In genomic region chr18:45588284-45588683, GRCh38 we compare ENCODE assay signal across 10 cellular contexts. TPM values are rescaled to one million over a fixed set of nuclear protein-coding genes. Genes with fewer than 3 reads are reported as not detected.
A peak's percentile ranks its signal among the peaks of the same experiment; 100 is the strongest.
DNase-seq lines count a peak whose midpoint lies in the region; FAIRE-seq and TF ChIP-seq lines count a peak whose summit lies in the region.
"Had no signal": no experiment of that assay in that cellular context is flagged by ENCODE, and none has a peak within 500 bp of the region (broad histone marks: within the 10 kb centered on the region; RNA-seq: fewer than 3 reads in every experiment).

No MANE protein-coding gene starts in this region.

- H3K18ac ChIP-seq in H1 (ENCODE audit: extremely low read depth, low read length) = no peak overlapping the region; the same call in 1 of the 2 replicates

- peak overlapping the region; percentile 98 for H3K27ac ChIP-seq in HEK293 (ENCODE audit: extremely low read depth, low read depth, low read length)
- no peak overlapping the region for H3K27ac ChIP-seq in H1 (ENCODE audit: low read depth, low read length)
- H3K27ac ChIP-seq: VCaP had no signal

- no peak overlapping the region for H4K5ac ChIP-seq in H1 (ENCODE audit: insufficient read length, low read depth, low read length)

- peak overlapping the region; percentile 41; the same call in 1 of the 2 replicates for H2AFZ ChIP-seq in H1 (ENCODE audit: low read length)

- 0 out of 7 replicates have a peak, but pooled peaks cover 0 to 2% (median 0%) of the 10 kb centered on the region in 4 experiments for H3K27me3 ChIP-seq in H1 (replicated peaks in 1 of 4; ENCODE audit: control insufficient read depth in 3 of 4, extremely low read depth in 1 of 4, insufficient read depth in 3 of 4, low read length in 3 of 4)

- no peak overlapping the region for H3K4me3 ChIP-seq in HEK293 (ENCODE audit: low read depth, low read length)
- H3K4me3 ChIP-seq in H1 (ENCODE audit: extremely low read depth in 1 of 4, insufficient read depth in 2 of 4, low read depth in 3 of 4, low read length in 4 of 4) = no peak overlapping the region

- no peak for TF ChIP-seq CTCF in HEK293 (tag by site-specific recombination; IDR thresholded peaks at IDR 0.05)
- no peak for TF ChIP-seq CTCF in H1 (IDR thresholded peaks at IDR 0.05; ENCODE audit: control extremely low read depth in 1 of 3, insufficient read depth in 1 of 3, low read depth in 1 of 3, low read length in 3 of 3)
- no peak for TF ChIP-seq CTCF in mesothelial cell of epicardium (IDR thresholded peaks at IDR 0.05; ENCODE audit: unreplicated experiment)
- no peak for TF ChIP-seq CTCF in type B pancreatic cell (conservative IDR thresholded peaks at IDR 0.05)

- no peaks in the 10 kb centered on the region for H3K36me3 ChIP-seq in HEK293 (ENCODE audit: control insufficient read depth in 2 of 2, insufficient read depth in 1 of 2, low read length in 2 of 2)
- no peaks in the 10 kb centered on the region for H3K36me3 ChIP-seq in H1 (ENCODE audit: control insufficient read depth in 2 of 4, insufficient read depth in 4 of 4, low read length in 3 of 4)

- peak overlapping the region; percentile 24 for H2BK120ac ChIP-seq in H1 (replicated peaks; ENCODE audit: low read depth, low read length)

- no peak overlapping the region for H2BK5ac ChIP-seq in H1 (ENCODE audit: low read depth, low read length)

- H4K91ac ChIP-seq in H1 (replicated peaks; ENCODE audit: insufficient read length, low read length) = no peak overlapping the region

- H3K23ac ChIP-seq in H1 (ENCODE audit: insufficient read length) = no peak overlapping the region

- no peaks in the 10 kb centered on the region for H4K20me1 ChIP-seq in H1 (replicated peaks in 1 of 2; ENCODE audit: control insufficient read depth in 1 of 2, insufficient read depth in 2 of 2, low read length in 2 of 2)

- H3K4me1 Mint-ChIP-seq in mesothelial cell of epicardium (peaks cover 45% of the 10 kb centered on the region), type B pancreatic cell (ENCODE audit: unreplicated experiment) (peaks cover 41% of the 10 kb centered on the region)

- FAIRE-seq in H1 (lab: Jason Lieb, UNC) (no peak), GM12892 (lab: Jason Lieb, UNC) (no peak)

- CTCF ChIA-PET in HEK293 (lab: Yijun Ruan, JAX) = interaction anchor here (0.7 to 1.0 kb wide), 3 partner anchors 22 to 77 kb away, joined by 3 read pairs; no protein-coding TSS in a partner anchor
- CTCF ChIA-PET in H1 (lab: Charles Lee; ENCODE audit: partially characterized antibody) = interaction anchor here (1.1 to 1.9 kb wide), 2 partner anchors 17 to 29 kb away, joined by 3 to 7 read pairs; no protein-coding TSS in a partner anchor

- no peak overlapping the region for H2BK12ac ChIP-seq in H1 (ENCODE audit: low read depth, low read length)

- no peak overlapping the region for H4K8ac ChIP-seq in H1 (ENCODE audit: extremely low read depth, insufficient read depth, low read length)

- H3K56ac ChIP-seq in H1 (replicated peaks; ENCODE audit: insufficient read length, low read depth, low read length) = no peak overlapping the region

- no peaks in the 10 kb centered on the region for H3K23me2 ChIP-seq in H1 (ENCODE audit: low read depth, low read length)

- no peak overlapping the region for H2AK5ac ChIP-seq in H1 (ENCODE audit: low read depth, low read length)

- POLR2A ChIA-PET in HEK293 (lab: Yijun Ruan, JAX) = interaction anchor here (2.4 kb wide), 1 partner anchor 21 kb away, joined by 17 read pairs; no protein-coding TSS in a partner anchor
- POLR2A ChIA-PET in H1 (lab: Charles Lee; ENCODE audit: partially characterized antibody) = no interaction called here

- H3K79me2 ChIP-seq in H1 (ENCODE audit: control insufficient read depth in 1 of 2, insufficient read depth in 2 of 2, low read length in 2 of 2) = no peaks in the 10 kb centered on the region

- H3K4me3 Mint-ChIP-seq in mesothelial cell of epicardium (no peak overlapping the region), type B pancreatic cell (peak overlapping the region; percentile 70)

- H3K14ac ChIP-seq in H1 (ENCODE audit: insufficient read length) = no peak overlapping the region

- H2BK20ac ChIP-seq in H1 (ENCODE audit: low read length) = no peak overlapping the region

- no peak overlapping the region for H3K9ac ChIP-seq in H1 (replicated peaks in 1 of 4; ENCODE audit: extremely low read depth in 1 of 4, low read depth in 3 of 4, low read length in 3 of 4)

- no peak for TF ChIP-seq POLR2A in H1 (IDR thresholded peaks at IDR 0.05; ENCODE audit: control extremely low read depth in 1 of 2, low read depth in 2 of 2, low read length in 2 of 2)
- no peak for TF ChIP-seq POLR2A in GM12892 (IDR thresholded peaks at IDR 0.05; ENCODE audit: low read depth, low read length)

- peaks cover 6% of the 10 kb centered on the region for H3K9me3 Mint-ChIP-seq in mesothelial cell of epicardium
- peaks cover 2% of the 10 kb centered on the region for H3K9me3 Mint-ChIP-seq in type B pancreatic cell

- H3K9me3 ChIP-seq in HEK293 (ENCODE audit: control insufficient read depth, insufficient read depth, low read depth, low read length) (no peaks in the 10 kb centered on the region), H1 (ENCODE audit: insufficient read depth in 2 of 2, low read depth in 1 of 2, low read length in 1 of 2) (peaks cover 0 to 3% of the 10 kb centered on the region in 2 experiments; a peak in 1 of 4 replicates)

- H3K27me3 Mint-ChIP-seq in mesothelial cell of epicardium (ENCODE audit: low read depth) = no peaks in the 10 kb centered on the region
- H3K27me3 Mint-ChIP-seq in type B pancreatic cell = peaks cover 3% of the 10 kb centered on the region

- H3K79me1 ChIP-seq in H1 (ENCODE audit: low read depth, low read length) = no peaks in the 10 kb centered on the region

- no peak overlapping the region for H3K4me2 ChIP-seq in H1 (ENCODE audit: insufficient read depth in 1 of 2, low read depth in 2 of 2, low read length in 2 of 2)

- no peak overlapping the region for H3K4ac ChIP-seq in H1 (replicated peaks; ENCODE audit: insufficient read length, low read depth, low read length)

- no peak for TF ChIP-seq EP300 in H1 (IDR thresholded peaks at IDR 0.05; ENCODE audit: borderline replicate concordance in 1 of 2, low read depth in 2 of 2, low read length in 2 of 2)

- DNase-seq in H1 (ENCODE audit: low read depth in 1 of 2, low spot score in 2 of 2) (no peak), mesothelial cell of epicardium (ENCODE audit: low spot score in 2 of 2, unreplicated experiment in 2 of 2) (no peak), type B pancreatic cell (ENCODE audit: extremely low spot score, unreplicated experiment) (no peak), GM12892 (ENCODE audit: insufficient read length) (no peak), RPMI8226 (no peak), cerebellar nuclear complex (lab: John Stamatoyannopoulos, UW) (no peak)
- no peak for DNase-seq in stimulated activated naive CD4-positive, alpha-beta T cell treated with Interleukin-2 at 50 U/mL for 16 hours (lab: John Stamatoyannopoulos, UW)
- DNase-seq: SHP77 had no signal

- no peak for TF ChIP-seq RAD21 in H1 (IDR thresholded peaks at IDR 0.05 in 1 of 2, conservative IDR thresholded peaks at IDR 0.05 in 1 of 2; ENCODE audit: low read depth in 2 of 2, low read length in 2 of 2)

- H3K4me1 ChIP-seq in HEK293 (ENCODE audit: control insufficient read depth, insufficient read depth, low read length) (peaks cover 26% of the 10 kb centered on the region), H1 (replicated peaks in 1 of 4; ENCODE audit: control insufficient read depth in 3 of 4, insufficient read depth in 4 of 4, low read length in 3 of 4) (peaks cover 7 to 20% (median 13%) of the 10 kb centered on the region in 4 experiments; a peak in 6 of 7 replicates)

- H3K36me3 Mint-ChIP-seq in mesothelial cell of epicardium (peaks cover 2% of the 10 kb centered on the region), type B pancreatic cell (peaks cover under 1% of the 10 kb centered on the region)

- 92% methylated on average over 3 of the region's 3 CpGs; no CpG with 5 or more reads in 1 of the 2 experiments for whole genome bisulfite sequencing in H1 (ENCODE audit: extremely low coverage in 1 of 2, insufficient coverage in 1 of 2, insufficient read length in 1 of 2, insufficient replicate concordance in 2 of 2, low coverage in 1 of 2, low lambda C conversion rate in 2 of 2, missing lambda C conversion rate in 1 of 2), 2 experiments

- H2BK15ac ChIP-seq in H1 (ENCODE audit: low read length) = no peak overlapping the region; the same call in 1 of the 2 replicates

- H3K27ac Mint-ChIP-seq in mesothelial cell of epicardium = peak overlapping the region; percentile 99
- peak overlapping the region; percentile 86 for H3K27ac Mint-ChIP-seq in type B pancreatic cell

TF ChIP-seq in H1, 55 proteins besides CTCF, POLR2A, EP300 and RAD21 (continues in another document):
- no peak for TF ChIP-seq RBBP5 (IDR thresholded peaks at IDR 0.05; ENCODE audit: borderline replicate concordance, low read depth, low read length)
- no peak for TF ChIP-seq HDAC6 (IDR thresholded peaks at IDR 0.05; ENCODE audit: low read depth, low read length)
- TF ChIP-seq E2F6 (IDR thresholded peaks at IDR 0.05) = no peak
- no peak for TF ChIP-seq CBX8 (IDR thresholded peaks at IDR 0.05; ENCODE audit: borderline replicate concordance, low read depth, low read length)
- no peak for TF ChIP-seq EZH2 (IDR thresholded peaks at IDR 0.05; ENCODE audit: low read depth, low read length, severe bottlenecking)
- no peak for TF ChIP-seq CBX5 (IDR thresholded peaks at IDR 0.05; ENCODE audit: low read depth, low read length)
- TF ChIP-seq KDM4A (IDR thresholded peaks at IDR 0.05; ENCODE audit: low read depth, low read length, severe bottlenecking) = no peak
- no peak for TF ChIP-seq RXRA (IDR thresholded peaks at IDR 0.05; ENCODE audit: insufficient read depth, low read depth, low read length)

RNA-seq across cellular contexts. Expression of gene SLC14A2, which starts 27.0 kb away (rescaled TPM):
- 0.06 TPM in 1 of 2 replicates, not detected in the other for total RNA-seq in H1 (2021; fragmentation: NEBNext Ultra II Directional; extraction: Animal tissue kit (Norgen Biotek cat#: 25700))
- polyA plus RNA-seq in H1 (2011; rRNA removed) = 0.06 TPM in 2 replicates
- polyA plus RNA-seq in H1 (2011; cell fraction: cytosol; rRNA removed) = 0.05 TPM
- polyA plus RNA-seq in H1 (2011; cell fraction: nucleus; rRNA removed) = 0.04 TPM
- polyA plus RNA-seq in H1 (2012, experiment 1 of 2) = 0.05 TPM in 1 of 4 replicates, not detected in the others
- not detected for polyA plus RNA-seq in H1 (2012, experiment 2 of 2)
- polyA plus RNA-seq in H1 (2013, experiment 1 of 2) = 0.06 TPM
- 0.09 TPM for polyA plus RNA-seq in H1 (2013, experiment 2 of 2)
- polyA minus RNA-seq in H1 (2011; rRNA and poly(A)+ RNA removed) = 0.12 and 0.28 TPM in 2 replicates
- polyA minus RNA-seq in H1 (2011; cell fraction: cytosol; rRNA and poly(A)+ RNA removed) = not detected
- not detected for polyA minus RNA-seq in H1 (2011; cell fraction: nucleus; rRNA and poly(A)+ RNA removed)
- total RNA-seq in mesothelial cell of epicardium (0.11 to 0.29 TPM in 2 of 3 replicates, not detected in the other), type B pancreatic cell (ENCODE audit: low replicate concordance) (1.5 and 5.7 TPM in 2 replicates)
- polyA plus RNA-seq in GM12892 (2012; ENCODE audit: missing spikeins) = 0.06 TPM

Comparison
In these comparisons a context has a peak if more than half of its experiments do, and no peak if none do; other contexts are left out.
1. Of the 6 proteins assayed by ChIP-seq in both HEK293 and H1: peak only in HEK293: ATF2 and SP2; only in H1: none; in both: none; in neither: 4.